In the genomic region with DNA sequence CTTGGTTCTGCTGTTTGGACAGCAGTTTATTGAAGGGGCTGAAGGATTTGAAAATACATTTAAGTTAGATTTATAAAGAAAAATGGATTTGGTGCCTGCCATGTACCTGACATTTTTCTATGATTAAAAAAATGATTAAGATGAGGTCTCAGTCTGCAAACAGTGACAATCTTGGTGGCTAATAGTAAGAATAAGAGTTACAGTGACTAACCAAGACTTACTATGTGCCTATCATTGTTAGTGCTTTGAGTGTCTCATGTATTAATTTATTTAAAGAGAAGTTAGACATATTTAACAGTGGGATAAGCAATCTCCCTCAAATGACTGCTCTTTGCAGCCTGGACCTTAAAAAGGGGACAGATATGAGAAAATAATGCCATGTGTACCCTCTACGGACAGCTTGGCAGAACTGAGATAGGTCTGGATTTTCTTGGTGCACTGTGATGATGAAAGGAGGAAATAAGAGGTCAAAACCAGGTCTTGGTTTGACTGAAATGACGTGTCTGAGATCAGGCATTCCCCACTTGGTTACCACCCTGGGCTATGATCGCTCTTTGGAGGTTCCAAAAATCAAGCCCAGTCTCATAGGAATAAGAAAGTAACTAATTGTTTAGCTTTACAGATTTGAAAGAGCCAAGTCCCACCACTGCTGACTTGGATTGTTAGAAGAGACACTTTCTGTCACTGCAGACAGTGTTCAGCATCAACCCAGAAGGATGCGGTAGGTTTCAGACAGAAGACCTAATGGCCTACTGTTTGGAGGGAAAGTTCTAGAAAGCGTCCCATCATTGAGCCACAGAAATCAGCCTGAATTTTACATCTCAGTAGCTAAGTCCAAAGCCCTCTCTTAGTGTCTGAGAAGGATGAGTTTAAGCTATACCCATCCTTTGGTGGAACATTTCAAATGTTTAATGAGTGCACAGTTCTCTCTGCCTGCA, we compare ENCODE assay signal across 8 cellular contexts. TPM values are rescaled to one million over a fixed set of nuclear protein-coding genes. Genes with fewer than 3 reads are reported as not detected.
DNase-seq lines count a peak whose midpoint lies in the region; ATAC-seq, FAIRE-seq and TF ChIP-seq lines count a peak whose summit lies in the region.

No MANE protein-coding gene starts in this region.

- no peak for TF ChIP-seq CTCF in CD14-positive monocyte (IDR thresholded peaks at IDR 0.05)
- TF ChIP-seq CTCF in astrocyte (IDR thresholded peaks at IDR 0.05; ENCODE audit: insufficient read depth, low read depth, low read length) = no peak
- no peak for TF ChIP-seq CTCF in stomach (IDR thresholded peaks at IDR 0.05)

- peaks cover 8% of the 10 kb centered on the region for H3K4me1 ChIP-seq in astrocyte (ENCODE audit: insufficient read depth, low read length)
- peaks cover 0 to 31% (median 21%) of the 10 kb centered on the region in 4 donors for H3K4me1 ChIP-seq in stomach

- H4K20me1 ChIP-seq in astrocyte (ENCODE audit: insufficient read depth, low read length) = peaks cover 13% of the 10 kb centered on the region

- H3K36me3 Mint-ChIP-seq in CD14-positive monocyte (peaks cover 0 to 5% of the 10 kb centered on the region in 2 donors), astrocyte (ENCODE audit: low read depth, unreplicated experiment) (peaks cover 7% of the 10 kb centered on the region)

- H3K27me3 Mint-ChIP-seq in CD14-positive monocyte (ENCODE audit: low read depth in 3 of 3) (no peaks in the 10 kb centered on the region), astrocyte (ENCODE audit: low read depth, unreplicated experiment) (no peaks in the 10 kb centered on the region)

- ATAC-seq in GM19395 (IDR thresholded peaks at IDR 0.05; ENCODE audit: unreplicated experiment) (peak; percentile 61), HG03342 (IDR thresholded peaks at IDR 0.05; ENCODE audit: unreplicated experiment) (peak; percentile 54)

- H3K4me3 Mint-ChIP-seq in CD14-positive monocyte (peak overlapping the region; percentile 5 to 23), astrocyte (ENCODE audit: unreplicated experiment) (peak overlapping the region; percentile 93)

- no peak overlapping the region for H2AFZ ChIP-seq in astrocyte (ENCODE audit: low read depth, low read length)

- H3K79me2 ChIP-seq in astrocyte (ENCODE audit: insufficient read depth, low read length) = peaks cover 46% of the 10 kb centered on the region

- WGBS in stomach, 5 donors = 66 to 78% (median 70%) methylated on average over 5 of the region's 5 CpGs

- H3K27ac ChIP-seq in astrocyte (ENCODE audit: low read depth, low read length) (no peak overlapping the region), stomach (peak overlapping the region in 3 of 5 donors; percentile 99 to 100 (median 99))

- no peak for FAIRE-seq in astrocyte (lab: Jason Lieb, UNC)

- peaks cover 37% of the 10 kb centered on the region for H3K4me1 Mint-ChIP-seq in CD14-positive monocyte
- H3K4me1 Mint-ChIP-seq in astrocyte (ENCODE audit: low read depth, unreplicated experiment) = peaks cover 4% of the 10 kb centered on the region

- no peak for TF ChIP-seq EP300 in stomach (IDR thresholded peaks at IDR 0.05)

- no peaks in the 10 kb centered on the region for H3K36me3 ChIP-seq in astrocyte (ENCODE audit: insufficient read depth, low read length)
- H3K36me3 ChIP-seq in stomach = peaks cover 0 to 6% (median 4%) of the 10 kb centered on the region in 4 donors

- no peaks in the 10 kb centered on the region for H3K27me3 ChIP-seq in astrocyte (ENCODE audit: insufficient read depth, low read length)
- no peaks in the 10 kb centered on the region for H3K27me3 ChIP-seq in stomach

- H3K27ac Mint-ChIP-seq in CD14-positive monocyte = peak overlapping the region; percentile 6 to 96 (median 86)
- H3K27ac Mint-ChIP-seq in astrocyte (ENCODE audit: unreplicated experiment) = no peak overlapping the region

- H3K9ac ChIP-seq in astrocyte (ENCODE audit: low read length) = no peak overlapping the region

- TF ChIP-seq POLR2A in stomach (IDR thresholded peaks at IDR 0.05) = no peak

- no peak overlapping the region for H3K4me2 ChIP-seq in astrocyte (ENCODE audit: low read length)

- no peak for DNase-seq in CD14-positive monocyte (ENCODE audit: low spot score)
- DNase-seq in astrocyte (ENCODE audit: low read depth) = no peak
- DNase-seq in stomach = no peak
- no peak for DNase-seq in HuH-7 (ENCODE audit: low spot score)
- no peak for DNase-seq in NCI-H128 (lab: John Stamatoyannopoulos, UW; ENCODE audit: unreplicated experiment)
- no peak for DNase-seq in NCI-H146 (lab: John Stamatoyannopoulos, UW)

- intact Hi-C loops in CD14-positive monocyte (cut with micrococcal nuclease) (loop anchor here in 1 of 2 donors (5.0 kb wide), 1 partner anchor 420 kb away; no protein-coding TSS in a partner anchor), stomach (cut with DNase I; ENCODE audit: low total_unique reads) (no loop called here)

- no peaks in the 10 kb centered on the region for H3K9me3 ChIP-seq in astrocyte (ENCODE audit: insufficient read depth, low read depth, low read length)
- peaks cover 0 to 7% (median under 1%) of the 10 kb centered on the region in 4 donors for H3K9me3 ChIP-seq in stomach

- H3K4me3 ChIP-seq in astrocyte (ENCODE audit: insufficient read depth, low read depth, low read length) (no peak overlapping the region), stomach (peak overlapping the region in 1 of 4 donors; percentile 84)

- H3K9me3 Mint-ChIP-seq in CD14-positive monocyte = peaks cover under 1 to 11% (median 4%) of the 10 kb centered on the region in 7 donors
- H3K9me3 Mint-ChIP-seq in astrocyte (ENCODE audit: unreplicated experiment) = peaks cover 3% of the 10 kb centered on the region

RNA-seq across cellular contexts. Expression of gene CASP7, which starts 2.1 kb away (rescaled TPM):
- polyA plus RNA-seq in CD14-positive monocyte (10 to 100 TPM; 16.0 to 26.1 TPM), stomach (10 to 100 TPM; 20.2 to 77.9 (median 31.7) TPM)
- total RNA-seq in astrocyte (41.9 and 44.9 TPM in 2 replicates), stomach (10 to 100 TPM; 15.1 to 62.6 (median 20.4) TPM)

RNA-seq across cellular contexts. Expression of gene NRAP, which starts 18.0 kb away (rescaled TPM):
- not detected for polyA plus RNA-seq in CD14-positive monocyte
- total RNA-seq in astrocyte = not detected in 2 replicates
- total RNA-seq in stomach = under 1 TPM in 1 of 5 donors, not detected in 4; 0.18 TPM
- polyA plus RNA-seq in stomach = under 1 TPM; 0.03 to 0.92 (median 0.19) TPM
